ENCODE assay signal across 20 cellular contexts in genomic region chr16:57562669-57563486, GRCh38. TPM values are rescaled to one million over a fixed set of nuclear protein-coding genes. Genes with fewer than 3 reads are reported as not detected.
DNase-seq lines count a peak whose midpoint lies in the region; ATAC-seq and TF ChIP-seq lines count a peak whose summit lies in the region.
"Had no signal": no experiment of that assay in that cellular context is flagged by ENCODE, and none has a peak within 500 bp of the region (broad histone marks: within the 10 kb centered on the region; RNA-seq: fewer than 3 reads in every experiment).

No MANE protein-coding gene starts in this region.

- H3K4me1 Mint-ChIP-seq in immature natural killer cell (peaks cover 53 to 55% of the 10 kb centered on the region in 2 donors), natural killer cell (peaks cover 46 to 65% of the 10 kb centered on the region in 2 donors)

- intact Hi-C loops in natural killer cell (cut with micrococcal nuclease) = no loop called here
- intact Hi-C loops in transverse colon (cut with DNase I; ENCODE audit: low total_unique reads) = no loop called here

- TF ChIP-seq EP300 in transverse colon (IDR thresholded peaks at IDR 0.05; ENCODE audit: low read depth) = no peak

- WGBS in transverse colon (ENCODE audit: low coverage in 1 of 2), 2 donors = 62 to 100% methylated on average over 1 to 8 of the region's 8 CpGs

- H3K36me3 ChIP-seq in H7 (replicated peaks; ENCODE audit: control insufficient read depth, insufficient read depth, low read length) = no peaks in the 10 kb centered on the region
- H3K36me3 ChIP-seq in transverse colon = no peaks in the 10 kb centered on the region
- no peaks in the 10 kb centered on the region for H3K36me3 ChIP-seq in effector memory CD4-positive, alpha-beta T cell (ENCODE audit: control insufficient read depth, insufficient read depth, low read length)
- H3K36me3 ChIP-seq: HAP-1 had no signal

- TF ChIP-seq CTCF in natural killer cell (IDR thresholded peaks at IDR 0.05) = no peak
- TF ChIP-seq CTCF in transverse colon (IDR thresholded peaks at IDR 0.05) = no peak

- no peaks in the 10 kb centered on the region for H3K4me1 ChIP-seq in transverse colon
- H3K4me1 ChIP-seq in effector memory CD4-positive, alpha-beta T cell (ENCODE audit: control insufficient read depth, insufficient read depth, low read length, poor library complexity, severe bottlenecking) = no peaks in the 10 kb centered on the region
- H3K4me1 ChIP-seq: HAP-1 had no signal

- H3K27me3 ChIP-seq in H7 (ENCODE audit: control insufficient read depth, insufficient read depth, low read length) (peaks cover 1% of the 10 kb centered on the region; the same call in 1 of the 2 replicates), transverse colon (peaks cover 16% of the 10 kb centered on the region)
- no peaks in the 10 kb centered on the region for H3K27me3 ChIP-seq in effector memory CD4-positive, alpha-beta T cell (replicated peaks; ENCODE audit: control insufficient read depth, insufficient read depth, low read length, poor library complexity, severe bottlenecking)

- H3K27me3 Mint-ChIP-seq in immature natural killer cell (ENCODE audit: low read depth in 3 of 3) (peaks cover 0 to 11% (median 2%) of the 10 kb centered on the region in 3 donors), natural killer cell (ENCODE audit: low read depth in 2 of 2) (no peaks in the 10 kb centered on the region)

- H3K4me3 Mint-ChIP-seq in immature natural killer cell (no peak overlapping the region), natural killer cell (no peak overlapping the region)
- H3K4me3 Mint-ChIP-seq: CD4-positive, alpha-beta T cell had no signal

- H3K4me3 ChIP-seq in H7 (ENCODE audit: insufficient read depth, low read depth, low read length) (no peak overlapping the region), transverse colon (no peak overlapping the region)
- no peak overlapping the region for H3K4me3 ChIP-seq in effector memory CD4-positive, alpha-beta T cell (ENCODE audit: insufficient read depth, low read depth, low read length, poor library complexity, severe bottlenecking)
- H3K4me3 ChIP-seq: HAP-1 had no signal

- H3K36me3 Mint-ChIP-seq in immature natural killer cell (peaks cover 22 to 62% (median 38%) of the 10 kb centered on the region in 3 donors), natural killer cell (peaks cover 15% of the 10 kb centered on the region)

- peak overlapping the region in 5 of 6 donors; percentile 30 to 80 (median 62) for H3K27ac Mint-ChIP-seq in immature natural killer cell
- H3K27ac Mint-ChIP-seq in natural killer cell = peak overlapping the region; percentile 5 to 33
- H3K27ac Mint-ChIP-seq: CD4-positive, alpha-beta T cell had no signal

- H3K9me3 Mint-ChIP-seq in immature natural killer cell (peaks cover 0 to 2% (median 0%) of the 10 kb centered on the region in 6 donors), natural killer cell (peaks cover 2 to 7% of the 10 kb centered on the region in 2 donors)

- ATAC-seq in natural killer cell (no peak), GM21737 (IDR thresholded peaks at IDR 0.05; ENCODE audit: unreplicated experiment) (no peak)
- ATAC-seq: PC-3 had no signal

- DNase-seq in AG20443 (ENCODE audit: low spot score) (peak; percentile 16), H7 (peak; percentile 43), immature natural killer cell (no peak), natural killer cell (no peak), transverse colon (no peak), DMS79 (lab: John Stamatoyannopoulos, UW) (no peak)
- DNase-seq in effector memory CD4-positive, alpha-beta T cell = no peak
- DNase-seq: ACHN; CD4-positive, alpha-beta T cell; DMS53; KBM-7; NCI-H1436; NCI-H2029 treated with DMSO at 0.1 percent for 48 hours; NCI-H774; PC-3 had no signal

- H3K9me3 ChIP-seq in transverse colon = no peaks in the 10 kb centered on the region
- peaks cover 7% of the 10 kb centered on the region for H3K9me3 ChIP-seq in effector memory CD4-positive, alpha-beta T cell (ENCODE audit: control insufficient read depth, low read length)

- in situ Hi-C loops in transverse colon (cut with MboI; ENCODE audit: low pct_ligation_motif_present in 1 of 4, low pct_unique_long_range_greater_than_20kb in 1 of 4, low sequenced_read_pairs in 3 of 4) = no loop called here

- no peak overlapping the region for H3K27ac ChIP-seq in transverse colon
- H3K27ac ChIP-seq in effector memory CD4-positive, alpha-beta T cell (ENCODE audit: insufficient read depth, low read length, poor library complexity, severe bottlenecking) = no peak overlapping the region
- H3K27ac ChIP-seq: HL-60 had no signal

- TF ChIP-seq POLR2A in transverse colon (IDR thresholded peaks at IDR 0.05) = no peak

RNA-seq across cellular contexts. Expression of gene ADGRG5, which starts 20.4 kb away (rescaled TPM):
- total RNA-seq in H7 (2014; rRNA removed; shearing (Covaris generic)) = 6.2 and 6.4 TPM in 2 replicates
- polyA plus RNA-seq in immature natural killer cell = 100 to 1,000 TPM in 1 of 3 donors, 10 to 100 TPM in 2; 43.2 to 124 (median 77.4) TPM
- 100 to 1,000 TPM in 1 of 3 donors, 10 to 100 TPM in 2; 83.2 to 118 (median 94.5) TPM for total RNA-seq in natural killer cell
- 1 to 10 TPM in 2 of 4 donors, under 1 TPM in 1, not detected in 1; 0.41 to 1.9 (median 1.9) TPM for total RNA-seq in transverse colon
- total RNA-seq: NCI-H460, PC-3, SK-MEL-5 had no signal

RNA-seq across cellular contexts. Expression of gene CCDC102A, which starts 26.5 kb away (rescaled TPM):
- 9.3 and 10.4 TPM in 2 replicates for total RNA-seq in H7 (2014; rRNA removed; shearing (Covaris generic))
- polyA plus RNA-seq in immature natural killer cell = 10 to 100 TPM in 2 of 3 donors, 1 to 10 TPM in 1; 8.8 to 26.4 (median 13.9) TPM
- total RNA-seq in natural killer cell (10 to 100 TPM; 15.5 to 24.4 (median 17.1) TPM), transverse colon (10 to 100 TPM in 1 of 4 donors, 1 to 10 TPM in 3; 2.2 to 17.7 (median 3.7) TPM)

Comparison
In these comparisons a context has a peak if more than half of its experiments do, and no peak if none do; other contexts are left out.
1. DNase-seq: peak in AG20443 (single experiment) and H7 (single experiment); none in immature natural killer cell (0 of 3), natural killer cell (single experiment), transverse colon (single experiment), DMS79 (single experiment) and effector memory CD4-positive, alpha-beta T cell (0 of 3).
2. RNA of gene ADGRG5, which starts 20.4 kb away (total RNA-seq): 83.2 to 118 TPM in natural killer cell; 6.2 to 6.4 TPM in H7 and 0.41 to 1.9 TPM in transverse colon; every median in the first group is over 10 times any median in the second.